19 cellular contexts compared by ENCODE assay signal in the genomic region with DNA sequence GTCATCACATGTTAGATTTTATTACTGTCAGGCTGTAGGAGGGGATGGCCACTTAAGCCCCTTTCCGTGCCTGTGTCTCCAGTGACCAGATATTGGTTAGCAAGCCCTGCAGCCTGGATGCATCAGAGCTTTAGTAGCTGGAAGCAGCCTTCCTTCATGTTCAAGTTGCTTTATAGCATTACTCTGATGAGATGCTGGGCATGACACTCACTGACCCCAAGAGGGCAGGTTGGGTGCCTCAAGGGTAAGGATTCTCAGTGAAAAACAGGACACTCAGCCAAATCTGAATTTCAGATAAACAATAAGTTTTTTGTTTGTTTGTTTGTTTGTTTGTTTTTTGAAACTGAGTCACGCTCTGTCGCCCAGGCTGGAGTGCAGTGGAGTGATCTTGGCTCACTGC.
DNase-seq lines count a peak whose midpoint lies in the region; ATAC-seq and TF ChIP-seq lines count a peak whose summit lies in the region.
"Had no signal": no experiment of that assay in that cellular context is flagged by ENCODE, and none has a peak within 500 bp of the region (broad histone marks: within the 10 kb centered on the region; RNA-seq: fewer than 3 reads in every experiment).

No MANE protein-coding gene starts in this region.

- 91% methylated on average over 3 of the region's 3 CpGs; no CpG with 5 or more reads in 1 of the 2 experiments for WGBS in endodermal cell (ENCODE audit: insufficient coverage in 1 of 2, insufficient read length in 1 of 2), 2 experiments

- H3K4me3 Mint-ChIP-seq in GM23338: no peak overlapping the region
- no peak overlapping the region for H3K4me3 Mint-ChIP-seq in endodermal cell
- no peak overlapping the region for H3K4me3 Mint-ChIP-seq in glutamatergic neuron (ENCODE audit: unreplicated experiment)
- H3K4me3 Mint-ChIP-seq: CD8-positive, alpha-beta T cell had no signal

- no peaks in the 10 kb centered on the region for H3F3A ChIP-seq in GM23338 (replicated peaks; ENCODE audit: low read depth)

- H3K4me3 ChIP-seq in GM23338 (no peak overlapping the region), endodermal cell (ENCODE audit: low read length) (no peak overlapping the region)
- H3K4me3 ChIP-seq: GM23248, MG63 had no signal

- no peak overlapping the region for H3K27ac Mint-ChIP-seq in GM23338
- H3K27ac Mint-ChIP-seq in endodermal cell: no peak overlapping the region
- no peak overlapping the region for H3K27ac Mint-ChIP-seq in glutamatergic neuron (ENCODE audit: unreplicated experiment)
- H3K27ac Mint-ChIP-seq: CD8-positive, alpha-beta T cell had no signal

- H3K27me3 Mint-ChIP-seq in GM23338 (ENCODE audit: insufficient read depth, low read depth, poor library complexity) (peaks cover 5% of the 10 kb centered on the region), endodermal cell (ENCODE audit: insufficient read depth) (no peaks in the 10 kb centered on the region), glutamatergic neuron (ENCODE audit: unreplicated experiment) (peaks cover 2% of the 10 kb centered on the region)

- H3K27ac ChIP-seq in GM23338 (ENCODE audit: low read depth): no peak overlapping the region
- no peak overlapping the region for H3K27ac ChIP-seq in endodermal cell (ENCODE audit: low read depth, low read length)
- H3K27ac ChIP-seq: GM23248, KMS-11, RWPE1 had no signal

- no peak overlapping the region for H3K4me2 ChIP-seq in GM23338
- H3K4me2 ChIP-seq: KMS-11 had no signal

- TF ChIP-seq CTCF in GM23338 (conservative IDR thresholded peaks at IDR 0.05; ENCODE audit: low read depth in 2 of 2): peak; percentile 36 to 45; a peak in 3 of 4 replicates
- TF ChIP-seq CTCF in endodermal cell (conservative IDR thresholded peaks at IDR 0.05): peak; percentile 63
- no peak for TF ChIP-seq CTCF in glutamatergic neuron (IDR thresholded peaks at IDR 0.05; ENCODE audit: partially characterized antibody, unreplicated experiment)

- no peaks in the 10 kb centered on the region for H4K20me1 ChIP-seq in GM23338 (replicated peaks; ENCODE audit: insufficient read depth)

- H3K9me2 ChIP-seq in GM23338 (ENCODE audit: insufficient read depth): no peaks in the 10 kb centered on the region

- no peaks in the 10 kb centered on the region for H3K4me1 ChIP-seq in GM23338 (ENCODE audit: insufficient read depth)
- no peaks in the 10 kb centered on the region for H3K4me1 ChIP-seq in endodermal cell (ENCODE audit: control insufficient read depth, insufficient read depth, low read length)

- no peak overlapping the region for H2AFZ ChIP-seq in GM23338
- H2AFZ ChIP-seq: GM23248 had no signal

- H3K4me1 Mint-ChIP-seq in GM23338 (peaks cover 6% of the 10 kb centered on the region; the same call in 2 of the 3 replicates), endodermal cell (peaks cover 7% of the 10 kb centered on the region), glutamatergic neuron (ENCODE audit: low read depth, unreplicated experiment) (peaks cover 8% of the 10 kb centered on the region)

- ATAC-seq in GM23338: peak; percentile 70
- ATAC-seq in HG02588 (IDR thresholded peaks at IDR 0.05; ENCODE audit: unreplicated experiment): no peak
- ATAC-seq: CD8-positive, alpha-beta T cell had no signal

- H3K36me3 ChIP-seq in GM23338 (ENCODE audit: insufficient read depth) (no peaks in the 10 kb centered on the region), endodermal cell (ENCODE audit: control insufficient read depth, insufficient read depth, low read length) (no peaks in the 10 kb centered on the region)
- H3K36me3 ChIP-seq: MG63 had no signal

- H3K9me3 Mint-ChIP-seq in GM23338 (no peaks in the 10 kb centered on the region), endodermal cell (no peaks in the 10 kb centered on the region), glutamatergic neuron (ENCODE audit: unreplicated experiment) (no peaks in the 10 kb centered on the region)
- H3K9me3 Mint-ChIP-seq: CD8-positive, alpha-beta T cell had no signal

- peaks cover 5% of the 10 kb centered on the region for H3K9me3 ChIP-seq in endodermal cell (ENCODE audit: control insufficient read depth, low read length)
- H3K9me3 ChIP-seq: MG63 had no signal

- H3K36me3 Mint-ChIP-seq in GM23338 (ENCODE audit: low read depth): no peaks in the 10 kb centered on the region
- H3K36me3 Mint-ChIP-seq in endodermal cell (ENCODE audit: low read depth): no peaks in the 10 kb centered on the region
- H3K36me3 Mint-ChIP-seq in glutamatergic neuron (ENCODE audit: unreplicated experiment): no peaks in the 10 kb centered on the region
- H3K36me3 Mint-ChIP-seq: CD8-positive, alpha-beta T cell had no signal

- H3K79me2 ChIP-seq in GM23338 (replicated peaks; ENCODE audit: insufficient read depth): no peaks in the 10 kb centered on the region

- DNase-seq in GM23338 (ENCODE audit: low spot score) (peak; percentile 49), OCI-M1 (lab: John Stamatoyannopoulos, UW) (peak; percentile 2), endodermal cell (peak; percentile 59), retina (peak; percentile 19), glutamatergic neuron (no peak), DMS53 (lab: John Stamatoyannopoulos, UW) (no peak)
- DNase-seq: CD8-positive, alpha-beta T cell; GDM1; GM23248; MG63; NCI-H1092; NCI-H146; NCI-H2081; NCI-H2227 treated with DMSO at 0.1 percent for 48 hours; NCI-H524; NK-92 treated with Interleukin-12 subunit alpha and Interleukin-12 subunit beta, amount 100 ng/mL, for 24 hours had no signal

- H3K9ac ChIP-seq in endodermal cell (ENCODE audit: extremely low read depth, low read length, poor library complexity, severe bottlenecking): no peak overlapping the region
- H3K9ac ChIP-seq: GM23248, KMS-11 had no signal

- H3K27me3 ChIP-seq in GM23338 (ENCODE audit: insufficient read depth) (no peaks in the 10 kb centered on the region), endodermal cell (ENCODE audit: control insufficient read depth, insufficient read depth, low read length, poor library complexity, severe bottlenecking) (no peaks in the 10 kb centered on the region)
- H3K27me3 ChIP-seq: MG63 had no signal

TF ChIP-seq in GM23338, 12 proteins besides CTCF, POLR2A, EP300 and RAD21:
- no peak for TF ChIP-seq ZNF114 (CRISPR knock-in tag; IDR thresholded peaks at IDR 0.05)
- no peak for TF ChIP-seq NANOG (IDR thresholded peaks at IDR 0.05; ENCODE audit: borderline replicate concordance)
- TF ChIP-seq JUNB (IDR thresholded peaks at IDR 0.05; ENCODE audit: unreplicated experiment): no peak
- TF ChIP-seq, protein P1, sequence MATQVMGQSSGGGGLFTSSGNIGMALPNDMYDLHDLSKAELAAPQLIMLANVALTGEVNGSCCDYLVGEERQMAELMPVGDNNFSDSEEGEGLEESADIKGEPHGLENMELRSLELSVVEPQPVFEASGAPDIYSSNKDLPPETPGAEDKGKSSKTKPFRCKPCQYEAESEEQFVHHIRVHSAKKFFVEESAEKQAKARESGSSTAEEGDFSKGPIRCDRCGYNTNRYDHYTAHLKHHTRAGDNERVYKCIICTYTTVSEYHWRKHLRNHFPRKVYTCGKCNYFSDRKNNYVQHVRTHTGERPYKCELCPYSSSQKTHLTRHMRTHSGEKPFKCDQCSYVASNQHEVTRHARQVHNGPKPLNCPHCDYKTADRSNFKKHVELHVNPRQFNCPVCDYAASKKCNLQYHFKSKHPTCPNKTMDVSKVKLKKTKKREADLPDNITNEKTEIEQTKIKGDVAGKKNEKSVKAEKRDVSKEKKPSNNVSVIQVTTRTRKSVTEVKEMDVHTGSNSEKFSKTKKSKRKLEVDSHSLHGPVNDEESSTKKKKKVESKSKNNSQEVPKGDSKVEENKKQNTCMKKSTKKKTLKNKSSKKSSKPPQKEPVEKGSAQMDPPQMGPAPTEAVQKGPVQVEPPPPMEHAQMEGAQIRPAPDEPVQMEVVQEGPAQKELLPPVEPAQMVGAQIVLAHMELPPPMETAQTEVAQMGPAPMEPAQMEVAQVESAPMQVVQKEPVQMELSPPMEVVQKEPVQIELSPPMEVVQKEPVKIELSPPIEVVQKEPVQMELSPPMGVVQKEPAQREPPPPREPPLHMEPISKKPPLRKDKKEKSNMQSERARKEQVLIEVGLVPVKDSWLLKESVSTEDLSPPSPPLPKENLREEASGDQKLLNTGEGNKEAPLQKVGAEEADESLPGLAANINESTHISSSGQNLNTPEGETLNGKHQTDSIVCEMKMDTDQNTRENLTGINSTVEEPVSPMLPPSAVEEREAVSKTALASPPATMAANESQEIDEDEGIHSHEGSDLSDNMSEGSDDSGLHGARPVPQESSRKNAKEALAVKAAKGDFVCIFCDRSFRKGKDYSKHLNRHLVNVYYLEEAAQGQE (IDR thresholded peaks at IDR 0.05; ENCODE audit: unreplicated experiment): no peak
- TF ChIP-seq CREB1 (CRISPR knock-in tag; IDR thresholded peaks at IDR 0.05; ENCODE audit: low read depth): no peak
- no peak for TF ChIP-seq POLR2AphosphoS5 (IDR thresholded peaks at IDR 0.05; ENCODE audit: low read depth)
- TF ChIP-seq EZH2phosphoT487 (IDR thresholded peaks at IDR 0.05; ENCODE audit: unreplicated experiment): no peak
- TF ChIP-seq ZNF331 (CRISPR knock-in tag; IDR thresholded peaks at IDR 0.05; ENCODE audit: low read depth): no peak
- TF ChIP-seq, protein P2, sequence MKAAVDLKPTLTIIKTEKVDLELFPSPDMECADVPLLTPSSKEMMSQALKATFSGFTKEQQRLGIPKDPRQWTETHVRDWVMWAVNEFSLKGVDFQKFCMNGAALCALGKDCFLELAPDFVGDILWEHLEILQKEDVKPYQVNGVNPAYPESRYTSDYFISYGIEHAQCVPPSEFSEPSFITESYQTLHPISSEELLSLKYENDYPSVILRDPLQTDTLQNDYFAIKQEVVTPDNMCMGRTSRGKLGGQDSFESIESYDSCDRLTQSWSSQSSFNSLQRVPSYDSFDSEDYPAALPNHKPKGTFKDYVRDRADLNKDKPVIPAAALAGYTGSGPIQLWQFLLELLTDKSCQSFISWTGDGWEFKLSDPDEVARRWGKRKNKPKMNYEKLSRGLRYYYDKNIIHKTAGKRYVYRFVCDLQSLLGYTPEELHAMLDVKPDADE (IDR thresholded peaks at IDR 0.05): no peak
- no peak for TF ChIP-seq EZH2 (IDR thresholded peaks at IDR 0.05; ENCODE audit: low read depth, unreplicated experiment)

Comparison
In these comparisons a context has a peak if more than half of its experiments do, and no peak if none do; other contexts are left out.
1. DNase-seq: peak in GM23338 (single experiment), OCI-M1 (single experiment), endodermal cell (single experiment) and retina (single experiment); none in glutamatergic neuron (single experiment) and DMS53 (single experiment).